In the genomic region with DNA sequence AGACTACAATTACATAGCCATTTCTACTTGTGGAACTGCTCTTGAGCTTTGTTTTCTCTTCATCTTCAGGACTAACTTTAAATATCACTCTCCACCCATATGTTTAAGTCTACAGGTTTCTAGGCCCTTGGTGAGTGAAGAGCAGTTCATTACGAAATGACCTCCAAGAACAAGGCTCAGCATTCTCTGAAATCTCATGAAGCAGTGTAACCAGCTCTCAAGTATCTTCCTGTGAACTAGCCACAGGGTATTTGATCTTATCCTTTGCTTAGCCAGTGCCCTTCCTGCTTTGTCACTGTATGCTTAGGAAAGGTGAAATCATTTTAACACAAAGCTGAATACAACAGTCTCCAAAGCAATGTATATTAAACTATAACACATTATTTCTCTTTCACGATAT, we compare ENCODE assay signal across 18 cellular contexts. TPM values are rescaled to one million over a fixed set of nuclear protein-coding genes. Genes with fewer than 3 reads are reported as not detected.
DNase-seq lines count a peak whose midpoint lies in the region; ATAC-seq and TF ChIP-seq lines count a peak whose summit lies in the region.
"Had no signal": no experiment of that assay in that cellular context is flagged by ENCODE, and none has a peak within 500 bp of the region (broad histone marks: within the 10 kb centered on the region; RNA-seq: fewer than 3 reads in every experiment).

No MANE protein-coding gene starts in this region.

- H3K4me2 ChIP-seq in mesenchymal stem cell (ENCODE audit: low read length, poor library complexity, severe bottlenecking), result no peak overlapping the region

- H3K4me1 ChIP-seq in A673 (ENCODE audit: insufficient read depth, low read length, poor library complexity, severe bottlenecking), result peaks cover 65% of the 10 kb centered on the region
- H3K4me1 ChIP-seq in mesenchymal stem cell (ENCODE audit: control insufficient read depth, insufficient read depth, low read depth, low read length), result peaks cover 2% of the 10 kb centered on the region
- H3K4me1 ChIP-seq in right lobe of liver, result no peaks in the 10 kb centered on the region
- no peaks in the 10 kb centered on the region for H3K4me1 ChIP-seq in thyroid gland

- H3K36me3 ChIP-seq in A673 (ENCODE audit: insufficient read depth, low read length, poor library complexity, severe bottlenecking) (no peaks in the 10 kb centered on the region), mesenchymal stem cell (ENCODE audit: control insufficient read depth in 1 of 2, insufficient read depth in 2 of 2, low read depth in 1 of 2, low read length in 2 of 2) (peaks cover 0 to 26% of the 10 kb centered on the region in 2 experiments), right lobe of liver (no peaks in the 10 kb centered on the region), thyroid gland (no peaks in the 10 kb centered on the region)
- H3K36me3 ChIP-seq: adrenal gland had no signal

- no peak overlapping the region for H3K4ac ChIP-seq in mesenchymal stem cell (ENCODE audit: low read depth in 1 of 2, low read length in 2 of 2)

- H3K27ac ChIP-seq in A673 (ENCODE audit: low read depth, low read length, poor library complexity, severe bottlenecking) (peak overlapping the region; percentile 56), mesenchymal stem cell (ENCODE audit: low read length, poor library complexity, severe bottlenecking) (no peak overlapping the region), right lobe of liver (no peak overlapping the region), thyroid gland (no peak overlapping the region)
- H3K27ac ChIP-seq: adrenal gland had no signal

- POLR2A ChIA-PET in A673 (lab: Charles Lee; ENCODE audit: low non-redundant PET), result no interaction called here

- ATAC-seq in HG03025 (IDR thresholded peaks at IDR 0.05; ENCODE audit: low FRiP score, unreplicated experiment) (no peak), right lobe of liver (no peak)
- ATAC-seq in stimulated activated naive CD8-positive, alpha-beta T cell treated with anti-CD3 and anti-CD28 coated beads, Interleukin-15, Interleukin-2, amounts not matched to agents 100 U/mL and 50 U/mL, for 24 hours, result no peak
- ATAC-seq: HCT116, HepG2 had no signal

- H4K91ac ChIP-seq in mesenchymal stem cell (ENCODE audit: low read length), result no peak overlapping the region

- H3K27me3 ChIP-seq in A673 (replicated peaks; ENCODE audit: insufficient read depth, low read depth, low read length, poor library complexity) (no peaks in the 10 kb centered on the region), mesenchymal stem cell (ENCODE audit: control insufficient read depth in 1 of 2, insufficient read depth in 1 of 2, low read length in 2 of 2) (no peaks in the 10 kb centered on the region), right lobe of liver (no peaks in the 10 kb centered on the region), thyroid gland (no peaks in the 10 kb centered on the region)
- H3K27me3 ChIP-seq: adrenal gland had no signal

- DNase-seq in A673 (ENCODE audit: low spot score) (no peak), KBM-7 (peak; percentile 43), choroid plexus epithelial cell (ENCODE audit: low read depth) (peak; percentile 34), mesenchymal stem cell (peak; percentile 49), right lobe of liver (no peak), thyroid gland (no peak)
- no peak for DNase-seq in stimulated activated naive CD8-positive, alpha-beta T cell treated with anti-CD3 and anti-CD28 coated beads, Interleukin-15, Interleukin-2, amounts not matched to agents 100 U/mL and 50 U/mL, for 24 hours
- DNase-seq: activated CD4-positive, alpha-beta T cell treated with anti-CD3 and anti-CD28 coated beads, Interleukin-2, amount 50 U/mL, for 4 hours; adrenal gland; Calu3; cerebellar nuclear complex; kidney; NCI-H446; stimulated activated CD4-positive, alpha-beta T cell treated with anti-CD3 and anti-CD28 coated beads, Interleukin-4, amount 100 ng/mL, for 4 hours had no signal

- H3K4me3 ChIP-seq in A673 (ENCODE audit: low read depth, low read length, poor library complexity, severe bottlenecking), result no peak overlapping the region
- H3K4me3 ChIP-seq in choroid plexus epithelial cell (ENCODE audit: low read depth, low read length), result no peak overlapping the region
- no peak overlapping the region for H3K4me3 ChIP-seq in mesenchymal stem cell (ENCODE audit: insufficient read depth in 1 of 2, low read depth in 1 of 2, low read length in 2 of 2)
- no peak overlapping the region for H3K4me3 ChIP-seq in right lobe of liver
- H3K4me3 ChIP-seq in thyroid gland (replicated peaks in 1 of 3), result no peak overlapping the region
- H3K4me3 ChIP-seq: adrenal gland had no signal

- in situ Hi-C loops in KBM-7 (cut with MboI; ENCODE audit: low pct_unique_long_range_greater_than_20kb, low sequenced_read_pairs), result no loop called here

- intact Hi-C loops in A673 (cut with micrococcal nuclease; ENCODE audit: unreplicated experiment), result no loop called here
- intact Hi-C loops in right lobe of liver (cut with DNase I), result no loop called here
- intact Hi-C loops in thyroid gland (cut with DNase I), result no loop called here

- CTCF ChIA-PET in A673 (lab: Charles Lee), result no interaction called here

- H3K23ac ChIP-seq in mesenchymal stem cell (ENCODE audit: low read length in 2 of 2), result no peak overlapping the region

- H2AK5ac ChIP-seq in mesenchymal stem cell (ENCODE audit: low read length, severe bottlenecking), result no peak overlapping the region

- no peaks in the 10 kb centered on the region for H3K79me1 ChIP-seq in mesenchymal stem cell (replicated peaks; ENCODE audit: low read length, poor library complexity, severe bottlenecking)

- H3K9me3 ChIP-seq in A673 (ENCODE audit: low read depth, low read length, poor library complexity, severe bottlenecking), result no peaks in the 10 kb centered on the region
- H3K9me3 ChIP-seq in mesenchymal stem cell (ENCODE audit: control insufficient read depth, low read length), result no peaks in the 10 kb centered on the region
- no peaks in the 10 kb centered on the region for H3K9me3 ChIP-seq in right lobe of liver
- H3K9me3 ChIP-seq in thyroid gland, result no peaks in the 10 kb centered on the region
- H3K9me3 ChIP-seq: adrenal gland had no signal

- H3K18ac ChIP-seq in mesenchymal stem cell (ENCODE audit: low read depth in 1 of 2, low read length in 2 of 2), result peak overlapping the region in 1 of 2 experiments; percentile 19

- no TSS peak for BruUV-seq in A673 (replicated peaks; lab: Mats Ljungman, UMichigan)

- TF ChIP-seq POLR2A in right lobe of liver (IDR thresholded peaks at IDR 0.05), result no peak
- TF ChIP-seq POLR2A in thyroid gland (IDR thresholded peaks at IDR 0.05), result no peak

- no peak overlapping the region for H2BK5ac ChIP-seq in mesenchymal stem cell (ENCODE audit: low read depth, low read length, poor library complexity, severe bottlenecking)

- H2AFZ ChIP-seq in mesenchymal stem cell (ENCODE audit: low read depth, low read length), result no peak overlapping the region

- no peak overlapping the region for H3K9ac ChIP-seq in mesenchymal stem cell (ENCODE audit: low read length)

- no peak overlapping the region for H4K8ac ChIP-seq in mesenchymal stem cell (ENCODE audit: low read length)

- 71% methylated on average over 1 of the region's 2 CpGs for WGBS in mesenchymal stem cell
- 58% methylated on average over 2 of the region's 2 CpGs for WGBS in right lobe of liver (ENCODE audit: insufficient coverage, low coverage, low lambda C conversion rate, missing lambda C conversion rate)
- 82 to 83% methylated on average over 2 of the region's 2 CpGs for WGBS in thyroid gland, 2 donors

- TF ChIP-seq CTCF in A673 (conservative IDR thresholded peaks at IDR 0.05; ENCODE audit: low read depth, low read length), result no peak
- TF ChIP-seq CTCF in choroid plexus epithelial cell (conservative IDR thresholded peaks at IDR 0.05; ENCODE audit: low read depth, low read length), result no peak
- no peak for TF ChIP-seq CTCF in right lobe of liver (IDR thresholded peaks at IDR 0.05)
- TF ChIP-seq CTCF in thyroid gland (IDR thresholded peaks at IDR 0.05), result no peak

- no peak overlapping the region for H3K14ac ChIP-seq in mesenchymal stem cell (ENCODE audit: low read length in 2 of 2)

- no peak overlapping the region for H2BK15ac ChIP-seq in mesenchymal stem cell (ENCODE audit: low read depth, poor library complexity, severe bottlenecking)

- no peak overlapping the region for H2BK120ac ChIP-seq in mesenchymal stem cell (ENCODE audit: low read depth, low read length)

- no peak overlapping the region for H2BK12ac ChIP-seq in mesenchymal stem cell (ENCODE audit: low read length in 2 of 2)

RNA-seq across cellular contexts. Expression of a gene that starts 20.4 kb away (rescaled TPM):
- total RNA-seq in A673 (2021), result 0.11 and 0.15 TPM in 2 replicates
- polyA plus RNA-seq in mesenchymal stem cell (2013, experiment 1 of 2), result 0.35 TPM
- polyA plus RNA-seq in mesenchymal stem cell (2013, experiment 2 of 2), result 0.32 TPM
- total RNA-seq in right lobe of liver, result 10 to 100 TPM in 5 of 6 experiments, 1 to 10 TPM in 1; 9.3 to 60.8 (median 28.3) TPM
- 100 to 1,000 TPM in 1 of 4 donors, 10 to 100 TPM in 3; 27.2 to 185 (median 73.5) TPM for total RNA-seq in thyroid gland
- total RNA-seq: Calu3, SK-MEL-5 had no signal

RNA-seq across cellular contexts. Expression of a gene that starts 47.9 kb away (rescaled TPM):
- total RNA-seq in A673 (2021) (36.4 and 48.4 TPM in 2 replicates), right lobe of liver (10 to 100 TPM; 11.2 to 21.0 (median 15.1) TPM), thyroid gland (10 to 100 TPM; 32.4 to 45.3 (median 40.7) TPM)
- polyA plus RNA-seq in mesenchymal stem cell (2013, experiment 1 of 2), result 22.6 TPM
- polyA plus RNA-seq in mesenchymal stem cell (2013, experiment 2 of 2), result 23.1 TPM

Comparison
In these comparisons a context has a peak if more than half of its experiments do, and no peak if none do; other contexts are left out.
1. DNase-seq: peak in KBM-7 (single experiment), choroid plexus epithelial cell (single experiment) and mesenchymal stem cell (single experiment); none in A673 (single experiment), stimulated activated naive CD8-positive, alpha-beta T cell treated with anti-CD3 and anti-CD28 coated beads, Interleukin-15, Interleukin-2, amounts not matched to agents 100 U/mL and 50 U/mL, for 24 hours (single experiment), right lobe of liver (0 of 3) and thyroid gland (0 of 2).